13 cellular contexts compared by ENCODE assay signal in the genomic region with DNA sequence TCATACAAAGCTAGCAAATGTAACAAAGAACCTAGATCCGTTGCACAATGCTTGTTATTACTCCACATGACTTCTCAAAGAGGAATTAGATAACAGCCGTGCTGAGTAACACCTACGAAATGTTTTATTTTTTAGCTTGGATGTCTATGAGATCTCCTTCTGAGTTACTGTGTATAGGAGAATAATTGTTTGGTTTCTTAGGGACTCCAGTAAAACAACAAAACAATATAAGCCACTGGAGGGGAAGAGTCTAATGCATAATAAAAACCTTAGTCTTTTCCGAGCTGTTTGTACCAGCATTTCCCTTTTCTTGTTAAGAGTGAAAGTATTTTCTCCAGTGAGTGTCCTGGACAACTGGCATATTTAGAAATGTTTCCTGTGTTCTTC. TPM values are rescaled to one million over a fixed set of nuclear protein-coding genes. Genes with fewer than 3 reads are reported as not detected.
DNase-seq lines count a peak whose midpoint lies in the region; ATAC-seq and TF ChIP-seq lines count a peak whose summit lies in the region.
"Had no signal": no experiment of that assay in that cellular context is flagged by ENCODE, and none has a peak within 500 bp of the region (broad histone marks: within the 10 kb centered on the region; RNA-seq: fewer than 3 reads in every experiment).

No MANE protein-coding gene starts in this region.

- H3K36me3 Mint-ChIP-seq in natural killer cell = peaks cover 6% of the 10 kb centered on the region

- H3K27ac ChIP-seq in HEK293 (ENCODE audit: extremely low read depth, low read depth, low read length) (no peak overlapping the region), stomach (peak overlapping the region in 3 of 5 donors; percentile 13 to 66 (median 19))

- H3K27me3 Mint-ChIP-seq in natural killer cell (ENCODE audit: low read depth in 2 of 2) = no peaks in the 10 kb centered on the region
- H3K27me3 Mint-ChIP-seq: activated CD8-positive, alpha-beta T cell treated with anti-CD3 and anti-CD28 coated beads for 36 hours had no signal

- peaks cover 0 to 17% of the 10 kb centered on the region in 2 experiments; a peak in 2 of 3 replicates for H3K36me3 ChIP-seq in HEK293 (ENCODE audit: control insufficient read depth in 2 of 2, insufficient read depth in 1 of 2, low read length in 2 of 2)
- peaks cover 25% of the 10 kb centered on the region for H3K36me3 ChIP-seq in adipocyte (ENCODE audit: control insufficient read depth, insufficient read depth, low read length, severe bottlenecking)
- H3K36me3 ChIP-seq in stomach = peaks cover 16 to 45% (median 35%) of the 10 kb centered on the region in 4 donors

- H3K27ac Mint-ChIP-seq in natural killer cell = peak overlapping the region in 1 of 2 donors; percentile 17
- H3K27ac Mint-ChIP-seq: activated CD8-positive, alpha-beta T cell treated with anti-CD3 and anti-CD28 coated beads for 36 hours had no signal

- no peaks in the 10 kb centered on the region for H3K4me1 ChIP-seq in HEK293 (ENCODE audit: control insufficient read depth, insufficient read depth, low read length)
- H3K4me1 ChIP-seq in adipocyte (ENCODE audit: control insufficient read depth, insufficient read depth, low read length) = peaks cover 27% of the 10 kb centered on the region
- peaks cover 0 to 34% (median 19%) of the 10 kb centered on the region in 4 donors for H3K4me1 ChIP-seq in stomach

- no peak for TF ChIP-seq POLR2A in stomach (IDR thresholded peaks at IDR 0.05)

- TF ChIP-seq EP300 in stomach (IDR thresholded peaks at IDR 0.05) = no peak

- POLR2A ChIA-PET in HEK293 (lab: Yijun Ruan, JAX) = no interaction called here

- TF ChIP-seq CTCF in HEK293 (tag by site-specific recombination; IDR thresholded peaks at IDR 0.05) (no peak), stomach (IDR thresholded peaks at IDR 0.05) (no peak), natural killer cell (IDR thresholded peaks at IDR 0.05) (no peak)

- H3K4me3 ChIP-seq in HEK293 (ENCODE audit: low read depth, low read length) (no peak overlapping the region), adipocyte (ENCODE audit: low read length) (peak overlapping the region; percentile 57), stomach (no peak overlapping the region)

- WGBS in stomach, 5 donors = 45 to 66% (median 57%) methylated on average over 4 of the region's 4 CpGs

- H3K9me3 ChIP-seq in HEK293 (ENCODE audit: control insufficient read depth, insufficient read depth, low read depth, low read length) (no peaks in the 10 kb centered on the region), adipocyte (ENCODE audit: control insufficient read depth, low read length) (no peaks in the 10 kb centered on the region), stomach (no peaks in the 10 kb centered on the region)

- no peak overlapping the region for H3K4me3 Mint-ChIP-seq in natural killer cell
- H3K4me3 Mint-ChIP-seq: activated CD8-positive, alpha-beta T cell treated with anti-CD3 and anti-CD28 coated beads for 36 hours had no signal

- H3K4me1 Mint-ChIP-seq in natural killer cell = peaks cover 10 to 17% of the 10 kb centered on the region in 2 donors

- peak; percentile 48 for ATAC-seq in left ventricle myocardium superior
- no peak for ATAC-seq in GM19452 (IDR thresholded peaks at IDR 0.05; ENCODE audit: unreplicated experiment)
- no peak for ATAC-seq in natural killer cell
- ATAC-seq: activated CD8-positive, alpha-beta T cell treated with anti-CD3 and anti-CD28 coated beads for 36 hours; stimulated activated naive CD8-positive, alpha-beta T cell treated with anti-CD3 and anti-CD28 coated beads, Interleukin-15, Interleukin-2, amounts not matched to agents 100 U/mL and 50 U/mL, for 24 hours had no signal

- peak overlapping the region; percentile 14 for H3K9ac ChIP-seq in adipocyte (ENCODE audit: low read length)

- intact Hi-C loops in left ventricle myocardium superior (cut with micrococcal nuclease) (no loop called here), stomach (cut with DNase I; ENCODE audit: low total_unique reads) (no loop called here), natural killer cell (cut with micrococcal nuclease) (no loop called here)

- H3K9me3 Mint-ChIP-seq in natural killer cell = no peaks in the 10 kb centered on the region
- H3K9me3 Mint-ChIP-seq: activated CD8-positive, alpha-beta T cell treated with anti-CD3 and anti-CD28 coated beads for 36 hours had no signal

- CTCF ChIA-PET in HEK293 (lab: Yijun Ruan, JAX) = no interaction called here

- H3K27me3 ChIP-seq in adipocyte (replicated peaks; ENCODE audit: control insufficient read depth, insufficient read depth, low read length) (no peaks in the 10 kb centered on the region), stomach (no peaks in the 10 kb centered on the region)

- DNase-seq in adipocyte (ENCODE audit: low read depth) (peak; percentile 63), left ventricle myocardium superior (no peak), stomach (no peak), HK-2 (ENCODE audit: unreplicated experiment) (no peak), natural killer cell (no peak)
- no peak for DNase-seq in activated CD8-positive, alpha-beta memory T cell treated with anti-CD3 and anti-CD28 coated beads, Interleukin-2, amount 50 U/mL, for 4 hours
- DNase-seq: activated CD8-positive, alpha-beta T cell treated with anti-CD3 and anti-CD28 coated beads for 36 hours; NCI-H1417; RPMI8226; small intestine; stimulated activated naive CD8-positive, alpha-beta T cell treated with anti-CD3 and anti-CD28 coated beads, Interleukin-15, Interleukin-2, amounts not matched to agents 100 U/mL and 50 U/mL, for 24 hours had no signal

TF ChIP-seq in HEK293, 187 proteins besides CTCF, POLR2A, EP300 and RAD21:
- TF ChIP-seq ZNF138 (tag by site-specific recombination; IDR thresholded peaks at IDR 0.05; ENCODE audit: borderline replicate concordance) (no peak), ZNF311 (tag by site-specific recombination; IDR thresholded peaks at IDR 0.05; ENCODE audit: borderline replicate concordance) (no peak), ZNF473 (tag by site-specific recombination; IDR thresholded peaks at IDR 0.05) (no peak), PRDM1 (tag by site-specific recombination; IDR thresholded peaks at IDR 0.05) (peak; percentile 52; the same call in 1 of the 2 replicates), GLIS1 (tag by site-specific recombination; IDR thresholded peaks at IDR 0.05) (no peak)
- TF ChIP-seq, protein P1, sequence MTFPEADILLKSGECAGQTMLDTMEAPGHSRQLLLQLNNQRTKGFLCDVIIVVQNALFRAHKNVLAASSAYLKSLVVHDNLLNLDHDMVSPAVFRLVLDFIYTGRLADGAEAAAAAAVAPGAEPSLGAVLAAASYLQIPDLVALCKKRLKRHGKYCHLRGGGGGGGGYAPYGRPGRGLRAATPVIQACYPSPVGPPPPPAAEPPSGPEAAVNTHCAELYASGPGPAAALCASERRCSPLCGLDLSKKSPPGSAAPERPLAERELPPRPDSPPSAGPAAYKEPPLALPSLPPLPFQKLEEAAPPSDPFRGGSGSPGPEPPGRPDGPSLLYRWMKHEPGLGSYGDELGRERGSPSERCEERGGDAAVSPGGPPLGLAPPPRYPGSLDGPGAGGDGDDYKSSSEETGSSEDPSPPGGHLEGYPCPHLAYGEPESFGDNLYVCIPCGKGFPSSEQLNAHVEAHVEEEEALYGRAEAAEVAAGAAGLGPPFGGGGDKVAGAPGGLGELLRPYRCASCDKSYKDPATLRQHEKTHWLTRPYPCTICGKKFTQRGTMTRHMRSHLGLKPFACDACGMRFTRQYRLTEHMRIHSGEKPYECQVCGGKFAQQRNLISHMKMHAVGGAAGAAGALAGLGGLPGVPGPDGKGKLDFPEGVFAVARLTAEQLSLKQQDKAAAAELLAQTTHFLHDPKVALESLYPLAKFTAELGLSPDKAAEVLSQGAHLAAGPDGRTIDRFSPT (tag by site-specific recombination; IDR thresholded peaks at IDR 0.05) = no peak

RNA-seq across cellular contexts. Expression of a gene that starts 15.6 kb away (rescaled TPM):
- total RNA-seq in left ventricle myocardium superior (23.8 TPM), stomach (10 to 100 TPM; 10.1 to 83.9 (median 61.3) TPM), natural killer cell (10 to 100 TPM; 72.7 to 85.2 (median 82.7) TPM)
- 10 to 100 TPM; 31.6 to 53.3 (median 47.8) TPM for polyA plus RNA-seq in stomach

RNA-seq across cellular contexts. Expression of a gene that starts 20.1 kb away (rescaled TPM):
- total RNA-seq in left ventricle myocardium superior (558 TPM), stomach (100 to 1,000 TPM in 1 of 5 donors, 10 to 100 TPM in 4; 40.3 to 238 (median 64.1) TPM), natural killer cell (10 to 100 TPM; 39.6 to 53.1 (median 52.2) TPM)
- 10 to 100 TPM in 2 of 3 donors, 1 to 10 TPM in 1; 4.5 to 13.4 (median 11.0) TPM for polyA plus RNA-seq in stomach

RNA-seq across cellular contexts. Expression of a gene that starts 37.6 kb away (rescaled TPM):
- 14.0 TPM for total RNA-seq in left ventricle myocardium superior
- 10 to 100 TPM in 4 of 5 donors, 1 to 10 TPM in 1; 7.5 to 67.9 (median 31.2) TPM for total RNA-seq in stomach
- polyA plus RNA-seq in stomach = 1 to 10 TPM; 4.7 to 8.2 (median 5.6) TPM
- 10 to 100 TPM; 29.4 to 43.9 (median 29.4) TPM for total RNA-seq in natural killer cell

RNA-seq across cellular contexts. Expression of a gene that starts 37.6 kb away (rescaled TPM):
- total RNA-seq in left ventricle myocardium superior = 12.2 TPM
- 10 to 100 TPM in 2 of 5 donors, 1 to 10 TPM in 3; 4.9 to 22.0 (median 8.4) TPM for total RNA-seq in stomach
- polyA plus RNA-seq in stomach = 10 to 100 TPM in 2 of 3 donors, 1 to 10 TPM in 1; 6.3 to 15.9 (median 11.6) TPM
- total RNA-seq in natural killer cell = 10 to 100 TPM; 24.9 to 26.2 (median 26.1) TPM
